In genomic region chr16:49745434-49745833, GRCh38 we compare ENCODE assay signal across 29 cellular contexts.
"Had no signal": no experiment of that assay in that cellular context is flagged by ENCODE, and none has a peak within 500 bp of the region (broad histone marks: within the 10 kb centered on the region; RNA-seq: fewer than 3 reads in every experiment).

No MANE protein-coding gene starts in this region.

- ATAC-seq: activated CD4-positive, CD25-positive, alpha-beta regulatory T cell treated with anti-CD3 and anti-CD28 coated beads, Interleukin-2, amount 50 U/mL, for 24 hours; effector memory CD8-positive, alpha-beta T cell; gastroesophageal sphincter; left ventricle myocardium superior; psoas muscle; stimulated activated naive B cell treated with anti-CD40 and anti-IgM and Interleukin-4, amounts not matched to agents 10 μg/mL and 1 μg/mL and 100 μg/mL, for 72 hours had no signal

- DNase-seq: activated CD4-positive, alpha-beta memory T cell treated with anti-CD3 and anti-CD28 coated beads for 36 hours; activated CD4-positive, alpha-beta T cell treated with anti-CD3 and anti-CD28 coated beads for 48 hours; activated CD8-positive, alpha-beta memory T cell treated with anti-CD3 and anti-CD28 coated beads, Interleukin-2, amount 50 U/mL, for 4 hours; activated effector memory CD4-positive, alpha-beta T cell treated with anti-CD3 and anti-CD28 coated beads, Interleukin-2, amount 50 U/mL, for 16 hours; activated naive CD4-positive, alpha-beta T cell treated with anti-CD3 and anti-CD28 coated beads, Interleukin-2, amount 10 ng/mL, durations not matched to agents 7 days and 5 days; activated naive CD8-positive, alpha-beta T cell treated with anti-CD3 and anti-CD28 coated beads, Interleukin-2, amount 10 ng/mL, durations not matched to agents 7 days and 5 days; activated T-cell treated with anti-CD3 and anti-CD28 coated beads, Interleukin-2, amount 50 U/mL, for 1 hour; caudate nucleus; cortex of kidney; effector memory CD8-positive, alpha-beta T cell; islet precursor cell; left ventricle myocardium superior; occipital lobe; psoas muscle; stimulated activated CD4-positive, alpha-beta T cell treated with anti-CD3 and anti-CD28 coated beads, Interleukin-1b, Interleukin-23, amount 100 ng/mL, for 48 hours; stimulated activated naive B cell treated with anti-CD40 and anti-IgM and Interleukin-4, amounts not matched to agents 10 μg/mL and 1 μg/mL and 100 μg/mL, for 72 hours; stomach; T1000; thyroid gland; WERI-Rb-1 had no signal

- H3K9ac ChIP-seq: parathyroid adenoma had no signal

- H3K4me2 ChIP-seq: hepatocyte, smooth muscle cell had no signal

- H3K36me3 Mint-ChIP-seq: activated CD4-positive, alpha-beta memory T cell treated with anti-CD3 and anti-CD28 coated beads for 36 hours; activated naive CD4-positive, alpha-beta T cell treated with anti-CD3 and anti-CD28 coated beads, Interleukin-2, amount 10 ng/mL, durations not matched to agents 7 days and 5 days; activated naive CD8-positive, alpha-beta T cell treated with anti-CD3 and anti-CD28 coated beads, Interleukin-2, amount 10 ng/mL, durations not matched to agents 7 days and 5 days; stimulated activated naive B cell treated with anti-CD40 and anti-IgM and Interleukin-4, amounts not matched to agents 10 μg/mL and 1 μg/mL and 100 μg/mL, for 72 hours had no signal

- H3K4me1 ChIP-seq: parathyroid adenoma had no signal

- H3K36me3 ChIP-seq: gastroesophageal sphincter, right atrium auricular region, stomach, thyroid gland, WERI-Rb-1 had no signal

- H3K9me3 Mint-ChIP-seq: activated CD4-positive, alpha-beta memory T cell treated with anti-CD3 and anti-CD28 coated beads for 36 hours; activated naive CD4-positive, alpha-beta T cell treated with anti-CD3 and anti-CD28 coated beads, Interleukin-2, amount 10 ng/mL, durations not matched to agents 7 days and 5 days; activated naive CD8-positive, alpha-beta T cell treated with anti-CD3 and anti-CD28 coated beads, Interleukin-2, amount 10 ng/mL, durations not matched to agents 7 days and 5 days; activated T-helper 1 cell treated with anti-CD3 and anti-CD28 coated beads, Interleukin-12 subunit alpha, Interleukin-12 subunit beta, Interleukin-2, Interleukin-4 antibody, amounts not matched to agents 30 ng/mL and 10 ng/mL and 1 ng/mL, durations not matched to agents 14 hours and 24 hours and 36 hours; effector memory CD8-positive, alpha-beta T cell; neural crest cell; stimulated activated naive B cell treated with anti-CD40 and anti-IgM and Interleukin-4, amounts not matched to agents 10 μg/mL and 1 μg/mL and 100 μg/mL, for 72 hours; T-helper 1 cell treated with Interleukin-12 subunit alpha and Interleukin-12 subunit beta and Interleukin-4 antibody, amounts not matched to agents 30 μg/mL and 1 μg/mL, for 36 hours had no signal

- H3K27me3 Mint-ChIP-seq: activated naive CD8-positive, alpha-beta T cell treated with anti-CD3 and anti-CD28 coated beads, Interleukin-2, amount 10 ng/mL, durations not matched to agents 7 days and 5 days; stimulated activated naive B cell treated with anti-CD40 and anti-IgM and Interleukin-4, amounts not matched to agents 10 μg/mL and 1 μg/mL and 100 μg/mL, for 72 hours had no signal

- H3K27ac ChIP-seq: gastroesophageal sphincter, hepatocyte, parathyroid adenoma, psoas muscle, right atrium auricular region, stomach, thyroid gland, WERI-Rb-1 had no signal

- H3K4me3 ChIP-seq: gastroesophageal sphincter, hepatocyte, psoas muscle, right atrium auricular region, smooth muscle cell, stomach, thyroid gland had no signal

- H3K9me3 ChIP-seq: gastroesophageal sphincter, psoas muscle, right atrium auricular region, stomach, thyroid gland had no signal

- H3K27ac Mint-ChIP-seq: activated CD4-positive, alpha-beta memory T cell treated with anti-CD3 and anti-CD28 coated beads for 36 hours; activated naive CD4-positive, alpha-beta T cell treated with anti-CD3 and anti-CD28 coated beads, Interleukin-2, amount 10 ng/mL, durations not matched to agents 7 days and 5 days; activated naive CD8-positive, alpha-beta T cell treated with anti-CD3 and anti-CD28 coated beads, Interleukin-2, amount 10 ng/mL, durations not matched to agents 7 days and 5 days; activated T-helper 1 cell treated with anti-CD3 and anti-CD28 coated beads, Interleukin-12 subunit alpha, Interleukin-12 subunit beta, Interleukin-2, Interleukin-4 antibody, amounts not matched to agents 30 ng/mL and 10 ng/mL and 1 ng/mL, durations not matched to agents 14 hours and 24 hours and 36 hours; effector memory CD8-positive, alpha-beta T cell; stimulated activated naive B cell treated with anti-CD40 and anti-IgM and Interleukin-4, amounts not matched to agents 10 μg/mL and 1 μg/mL and 100 μg/mL, for 72 hours; T-helper 1 cell treated with Interleukin-12 subunit alpha and Interleukin-12 subunit beta and Interleukin-4 antibody, amounts not matched to agents 30 μg/mL and 1 μg/mL, for 36 hours had no signal

- H3K27me3 ChIP-seq: gastroesophageal sphincter, hepatocyte, right atrium auricular region, thyroid gland had no signal

- H2AFZ ChIP-seq: hepatocyte, parathyroid adenoma had no signal

- H3K4me3 Mint-ChIP-seq: activated CD4-positive, alpha-beta memory T cell treated with anti-CD3 and anti-CD28 coated beads for 36 hours; activated naive CD4-positive, alpha-beta T cell treated with anti-CD3 and anti-CD28 coated beads, Interleukin-2, amount 10 ng/mL, durations not matched to agents 7 days and 5 days; activated naive CD8-positive, alpha-beta T cell treated with anti-CD3 and anti-CD28 coated beads, Interleukin-2, amount 10 ng/mL, durations not matched to agents 7 days and 5 days; activated T-helper 1 cell treated with anti-CD3 and anti-CD28 coated beads, Interleukin-12 subunit alpha, Interleukin-12 subunit beta, Interleukin-2, Interleukin-4 antibody, amounts not matched to agents 30 ng/mL and 10 ng/mL and 1 ng/mL, durations not matched to agents 14 hours and 24 hours and 36 hours; effector memory CD8-positive, alpha-beta T cell; neural crest cell; stimulated activated naive B cell treated with anti-CD40 and anti-IgM and Interleukin-4, amounts not matched to agents 10 μg/mL and 1 μg/mL and 100 μg/mL, for 72 hours; T-helper 1 cell treated with Interleukin-12 subunit alpha and Interleukin-12 subunit beta and Interleukin-4 antibody, amounts not matched to agents 30 μg/mL and 1 μg/mL, for 36 hours had no signal

- H3K4me1 Mint-ChIP-seq: activated naive CD4-positive, alpha-beta T cell treated with anti-CD3 and anti-CD28 coated beads, Interleukin-2, amount 10 ng/mL, durations not matched to agents 7 days and 5 days; activated naive CD8-positive, alpha-beta T cell treated with anti-CD3 and anti-CD28 coated beads, Interleukin-2, amount 10 ng/mL, durations not matched to agents 7 days and 5 days; stimulated activated naive B cell treated with anti-CD40 and anti-IgM and Interleukin-4, amounts not matched to agents 10 μg/mL and 1 μg/mL and 100 μg/mL, for 72 hours had no signal
